14 cellular contexts compared by ENCODE assay signal in the genomic region with DNA sequence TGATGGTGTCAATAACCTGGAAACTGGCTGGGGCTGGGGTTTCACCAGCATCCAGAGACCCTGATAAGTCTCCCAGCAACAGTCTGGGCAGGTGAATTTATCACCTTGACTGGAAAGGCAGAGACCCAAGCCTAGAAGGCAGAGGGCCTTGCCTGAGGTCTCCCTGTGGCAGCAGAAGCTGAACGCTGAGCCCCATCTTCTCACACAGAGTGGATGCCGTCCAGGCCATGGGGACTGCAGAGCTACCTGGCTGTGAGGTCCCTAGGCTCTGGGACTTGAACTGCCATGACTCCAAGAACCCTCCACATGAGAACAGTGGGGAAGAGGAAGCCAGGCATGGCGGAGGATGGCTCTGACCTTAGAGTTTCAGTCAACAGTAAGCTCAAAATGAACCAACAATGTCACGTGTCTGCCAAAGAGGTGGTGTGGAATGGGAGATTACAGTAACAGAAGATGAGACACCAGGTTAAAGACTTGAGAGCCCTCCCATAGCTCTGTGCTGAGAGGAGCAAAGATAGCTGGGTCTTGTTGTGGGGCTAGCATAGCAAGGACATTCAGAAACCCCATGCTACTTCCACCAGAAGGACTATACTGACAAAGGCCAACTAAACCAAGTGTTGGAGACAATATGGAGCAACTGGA.
"Had no signal": no experiment of that assay in that cellular context is flagged by ENCODE, and none has a peak within 500 bp of the region (broad histone marks: within the 10 kb centered on the region; RNA-seq: fewer than 3 reads in every experiment).

No MANE protein-coding gene starts in this region.

- H3K4me1 ChIP-seq: colonic mucosa, foreskin keratinocyte, upper lobe of left lung had no signal

- H3K27me3 ChIP-seq: colonic mucosa, esophagus squamous epithelium, foreskin keratinocyte, upper lobe of left lung had no signal

- H3K4me3 ChIP-seq: colonic mucosa, esophagus squamous epithelium, upper lobe of left lung had no signal

- H3K27ac ChIP-seq: colonic mucosa, esophagus squamous epithelium, foreskin keratinocyte, upper lobe of left lung had no signal

- H3K4me1 Mint-ChIP-seq: T-helper 17 cell had no signal

- ATAC-seq: activated T-cell treated with anti-CD3 and anti-CD28 coated beads, Interleukin-2, amount 50 U/mL, for 4 hours; foreskin keratinocyte; T-helper 17 cell had no signal

- H3K9me3 ChIP-seq: colonic mucosa, esophagus squamous epithelium, upper lobe of left lung had no signal

- DNase-seq: activated CD4-positive, alpha-beta T cell treated with anti-CD3 and anti-CD28 coated beads, Interleukin-2, amount 50 U/mL, for 4 hours; activated CD4-positive, CD25-positive, alpha-beta regulatory T cell treated with anti-CD3 and anti-CD28 coated beads, Interleukin-2, amount 50 U/mL, for 72 hours; activated gamma-delta T cell treated with Interleukin-2 at 50 U/mL for 16 hours; activated T-cell treated with anti-CD3 and anti-CD28 coated beads, Interleukin-2, amount 50 U/mL, for 4 hours; caudate nucleus; colonic mucosa; esophagus squamous epithelium; foreskin keratinocyte; stimulated activated CD4-positive, alpha-beta T cell treated with anti-CD3 and anti-CD28 coated beads, Interleukin-4, amount 100 ng/mL, for 1 hour; stimulated activated CD8-positive, alpha-beta memory T cell treated with anti-CD3 and anti-CD28 coated beads, Interleukin-4, amount 100 ng/mL, for 48 hours; T-helper 17 cell; upper lobe of left lung had no signal

- H3K4me3 Mint-ChIP-seq: activated T-cell treated with anti-CD3 and anti-CD28 coated beads, Interleukin-2, amount 50 U/mL, for 4 hours; nephron; stimulated activated naive CD8-positive, alpha-beta T cell treated with anti-CD3 and anti-CD28 coated beads, Interleukin-15, Interleukin-2, amounts not matched to agents 100 ng/mL and 50 ng/mL, for 24 hours; T-helper 17 cell had no signal

- H3K27ac Mint-ChIP-seq: nephron, T-helper 17 cell had no signal

- H3K27me3 Mint-ChIP-seq: T-helper 17 cell had no signal

- H3K36me3 ChIP-seq: colonic mucosa, esophagus squamous epithelium, upper lobe of left lung had no signal
